ENCODE assay signal across 8 cellular contexts in genomic region chr10:89332718-89333281, GRCh38. TPM values are rescaled to one million over a fixed set of nuclear protein-coding genes. Genes with fewer than 3 reads are reported as not detected.
DNase-seq lines count a peak whose midpoint lies in the region; ATAC-seq and TF ChIP-seq lines count a peak whose summit lies in the region.

No MANE protein-coding gene starts in this region.

- H3K36me3 Mint-ChIP-seq in brain, result peaks cover 32% of the 10 kb centered on the region

- TF ChIP-seq CTCF in brain (conservative IDR thresholded peaks at IDR 0.05) (no peak), mucosa of descending colon (IDR thresholded peaks at IDR 0.05) (no peak)

- peak overlapping the region; percentile 43 to 94 (median 90) for H3K27ac Mint-ChIP-seq in brain

- intact Hi-C loops in mucosa of descending colon (cut with DNase I, micrococcal nuclease) (no loop called here), posterior vena cava (cut with DNase I) (no loop called here)

- H3K4me1 ChIP-seq in mucosa of descending colon (ENCODE audit: low read depth), result peaks cover 17% of the 10 kb centered on the region

- no peaks in the 10 kb centered on the region for H3K9me3 ChIP-seq in mucosa of descending colon

- no peak overlapping the region for H3K4me3 ChIP-seq in mucosa of descending colon

- no peaks in the 10 kb centered on the region for H3K36me3 ChIP-seq in mucosa of descending colon (ENCODE audit: low read depth)

- peaks cover 0 to under 1% (median 0%) of the 10 kb centered on the region in 5 experiments for H3K9me3 Mint-ChIP-seq in brain

- ATAC-seq in GM18511 (IDR thresholded peaks at IDR 0.05; ENCODE audit: unreplicated experiment) (peak; percentile 35), HG03520 (IDR thresholded peaks at IDR 0.05; ENCODE audit: unreplicated experiment) (peak; percentile 21), mucosa of descending colon (peak; percentile 22), HG02852 (IDR thresholded peaks at IDR 0.05; ENCODE audit: unreplicated experiment) (no peak)

- peaks cover 55% of the 10 kb centered on the region for H3K4me1 Mint-ChIP-seq in brain

- no peak for DNase-seq in mucosa of descending colon
- no peak for DNase-seq in posterior vena cava (ENCODE audit: low spot score)
- DNase-seq in activated gamma-delta T cell treated with Interleukin-2 at 50 U/mL for 16 hours, result no peak
- no peak for DNase-seq in NCI-H2081 (lab: John Stamatoyannopoulos, UW)

- H3K27me3 Mint-ChIP-seq in brain, result no peaks in the 10 kb centered on the region

- peak overlapping the region; percentile 22 to 84 (median 61) for H3K4me3 Mint-ChIP-seq in brain

RNA-seq across cellular contexts. Expression of gene IFIT3, which starts 5.0 kb away (rescaled TPM):
- polyA plus RNA-seq in brain (ENCODE audit: insufficient read depth, low read depth, low replicate concordance), result 6.2 TPM
- total RNA-seq in mucosa of descending colon (10 to 100 TPM in 2 of 3 donors, 1 to 10 TPM in 1; 5.8 to 12.7 (median 11.2) TPM), posterior vena cava (10 to 100 TPM; 10.5 to 17.0 TPM)

RNA-seq across cellular contexts. Expression of gene IFIT2, which starts 31.0 kb away (rescaled TPM):
- polyA plus RNA-seq in brain (ENCODE audit: insufficient read depth, low read depth, low replicate concordance), result 5.4 TPM
- total RNA-seq in mucosa of descending colon, result 1 to 10 TPM; 6.9 to 7.6 (median 7.5) TPM
- 1 to 10 TPM; 3.6 to 6.1 TPM for total RNA-seq in posterior vena cava

RNA-seq across cellular contexts. Expression of gene IFIT1B, which starts 45.1 kb away (rescaled TPM):
- polyA plus RNA-seq in brain (ENCODE audit: insufficient read depth, low read depth, low replicate concordance), result not detected
- total RNA-seq in mucosa of descending colon, result not detected
- total RNA-seq in posterior vena cava, result 1 to 10 TPM in 1 of 2 donors, under 1 TPM in 1; 0.14 to 1.1 TPM

RNA-seq across cellular contexts. Expression of gene IFIT1, which starts 59.6 kb away (rescaled TPM):
- 15.9 TPM for polyA plus RNA-seq in brain (ENCODE audit: insufficient read depth, low read depth, low replicate concordance)
- total RNA-seq in mucosa of descending colon, result 10 to 100 TPM in 1 of 3 donors, 1 to 10 TPM in 2; 6.2 to 21.5 (median 8.3) TPM
- total RNA-seq in posterior vena cava, result 10 to 100 TPM in 1 of 2 donors, 1 to 10 TPM in 1; 9.8 to 13.8 TPM
